ENCODE assay signal across 25 cellular contexts in the genomic region with DNA sequence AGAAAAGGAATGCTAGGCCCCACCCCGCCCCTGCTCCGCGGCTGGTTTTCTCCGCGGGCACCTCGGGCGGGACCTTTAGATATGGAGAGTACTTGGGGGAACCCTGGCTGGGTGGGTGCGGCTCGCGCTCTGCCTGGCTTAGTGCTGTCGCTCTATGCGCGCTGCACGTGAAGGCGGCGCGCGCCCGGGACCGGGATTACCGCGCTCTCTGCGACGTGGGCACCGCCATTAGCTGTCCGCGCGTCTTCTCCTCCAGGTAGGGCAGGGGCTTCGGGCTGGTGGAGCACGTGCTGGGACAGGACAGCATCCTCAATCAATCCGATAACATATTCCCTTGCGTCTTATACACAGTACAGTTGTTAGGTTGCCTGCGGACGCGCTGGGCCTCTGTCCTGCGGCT. TPM values are rescaled to one million over a fixed set of nuclear protein-coding genes. Genes with fewer than 3 reads are reported as not detected.
DNase-seq lines count a peak whose midpoint lies in the region; ATAC-seq and TF ChIP-seq lines count a peak whose summit lies in the region.
"Had no signal": no experiment of that assay in that cellular context is flagged by ENCODE, and none has a peak within 500 bp of the region (broad histone marks: within the 10 kb centered on the region; RNA-seq: fewer than 3 reads in every experiment).

No MANE protein-coding gene starts in this region.

- intact Hi-C loops in Right ventricle myocardium inferior (cut with DNase I) = no loop called here
- intact Hi-C loops in heart right ventricle (cut with DNase I) = no loop called here
- intact Hi-C loops in testis (cut with DNase I; ENCODE audit: low total_unique reads) = no loop called here

- DNase-seq in Right ventricle myocardium inferior (ENCODE audit: missing footprints) (peak; percentile 25), heart right ventricle (no peak), choroid plexus epithelial cell (ENCODE audit: low read depth) (no peak), testis (peak; percentile 36)
- DNase-seq: Calu3; CD4-positive, alpha-beta memory T cell; DND-41; GF-D8; GOT3; MV-4-11; NCI-H1417; NCI-H2029; NCI-H2171; NCI-H446; NCI-H69; SIG-M5 had no signal

- no peak for TF ChIP-seq POLR2A in testis (IDR thresholded peaks at IDR 0.05)

- peaks cover 0 to 9% (median 0%) of the 10 kb centered on the region in 7 donors for H3K27me3 ChIP-seq in heart right ventricle
- H3K27me3 ChIP-seq in iPS-15b (ENCODE audit: control insufficient read depth, insufficient read depth, low read length) = peaks cover 23% of the 10 kb centered on the region
- H3K27me3 ChIP-seq in testis = no peaks in the 10 kb centered on the region

- TF ChIP-seq CTCF in heart right ventricle (IDR thresholded peaks at IDR 0.05) (no peak), choroid plexus epithelial cell (conservative IDR thresholded peaks at IDR 0.05; ENCODE audit: low read depth, low read length) (no peak), testis (IDR thresholded peaks at IDR 0.05) (no peak)

- H3K9ac ChIP-seq in iPS-15b (ENCODE audit: low read depth, low read length) = no peak overlapping the region

- H3K36me3 ChIP-seq in heart right ventricle (no peaks in the 10 kb centered on the region), iPS-15b (ENCODE audit: control insufficient read depth, insufficient read depth, low read length) (no peaks in the 10 kb centered on the region), testis (ENCODE audit: low read depth, missing control alignments) (no peaks in the 10 kb centered on the region)

- WGBS in heart right ventricle, 2 donors = 27 to 32% methylated on average over 36 of the region's 36 CpGs
- 47 to 55% methylated on average over 7 to 18 of the region's 36 CpGs for WGBS in testis, 2 donors

- no peak for ATAC-seq in Right ventricle myocardium inferior
- ATAC-seq in heart right ventricle = no peak
- no peak for ATAC-seq in GM18907 (IDR thresholded peaks at IDR 0.05; ENCODE audit: unreplicated experiment)
- no peak for ATAC-seq in GM21360 (IDR thresholded peaks at IDR 0.05; ENCODE audit: unreplicated experiment)
- ATAC-seq in HG02973 (IDR thresholded peaks at IDR 0.05; ENCODE audit: unreplicated experiment) = no peak
- ATAC-seq: K562 had no signal

- H3K27ac ChIP-seq in heart right ventricle (no peak overlapping the region), testis (no peak overlapping the region)
- H3K27ac ChIP-seq: 22Rv1, HL-60 had no signal

- H3K4me3 ChIP-seq in heart right ventricle (no peak overlapping the region), choroid plexus epithelial cell (ENCODE audit: low read depth, low read length) (peak overlapping the region; percentile 22), iPS-15b (ENCODE audit: low read depth, low read length) (peak overlapping the region; percentile 2), testis (peak overlapping the region in 1 of 2 donors; percentile 29)
- H3K4me3 ChIP-seq: K562 had no signal

- H3K9me3 ChIP-seq in heart right ventricle = no peaks in the 10 kb centered on the region
- no peaks in the 10 kb centered on the region for H3K9me3 ChIP-seq in iPS-15b (ENCODE audit: control insufficient read depth, insufficient read depth, low read length)
- no peaks in the 10 kb centered on the region for H3K9me3 ChIP-seq in testis

- H3K4me1 ChIP-seq in heart right ventricle (no peaks in the 10 kb centered on the region), iPS-15b (ENCODE audit: control insufficient read depth, insufficient read depth, low read length) (no peaks in the 10 kb centered on the region), testis (no peaks in the 10 kb centered on the region)

RNA-seq across cellular contexts. Expression of gene MAGEB10, which starts 56.0 kb away (rescaled TPM):
- total RNA-seq in Right ventricle myocardium inferior (not detected), heart right ventricle (not detected), testis (1 to 10 TPM; 4.5 to 6.9 TPM)
- polyA plus RNA-seq in heart right ventricle (not detected), testis (ENCODE audit: insufficient read depth, low read depth, low replicate concordance) (5.7 TPM)
- total RNA-seq: Calu3; CD4-positive, alpha-beta memory T cell; OCI-LY7 had no signal
- polyA plus RNA-seq: BJ; CD4-positive, alpha-beta memory T cell had no signal

Comparison
In these comparisons a context has a peak if more than half of its experiments do, and no peak if none do; other contexts are left out.
1. DNase-seq: peak in Right ventricle myocardium inferior (single experiment) and testis (single experiment); none in heart right ventricle (0 of 2) and choroid plexus epithelial cell (single experiment).
2. H3K4me3 ChIP-seq: peak in choroid plexus epithelial cell (single experiment) and iPS-15b (single experiment); none in heart right ventricle (0 of 10).